Comparison of ENCODE assay signal across 21 cellular contexts in genomic region chr20:50528129-50528528, GRCh38.
"Had no signal": no experiment of that assay in that cellular context is flagged by ENCODE, and none has a peak within 500 bp of the region (broad histone marks: within the 10 kb centered on the region; RNA-seq: fewer than 3 reads in every experiment).

No MANE protein-coding gene starts in this region.

- H3K4me3 Mint-ChIP-seq: activated naive CD4-positive, alpha-beta T cell treated with anti-CD3 and anti-CD28 coated beads for 36 hours; nephron progenitor cell; T-helper 17 cell had no signal

- FAIRE-seq: astrocyte, bronchial epithelial cell, endometrium had no signal

- DNase-seq: activated CD4-positive, alpha-beta T cell treated with anti-CD3 and anti-CD28 coated beads, Interleukin-2, amount 50 U/mL, for 4 hours; activated CD4-positive, CD25-positive, alpha-beta regulatory T cell treated with anti-CD3 and anti-CD28 coated beads, Interleukin-2, amount 50 U/mL, for 72 hours; activated naive CD4-positive, alpha-beta T cell treated with anti-CD3 and anti-CD28 coated beads for 36 hours; activated T-cell treated with anti-CD3 and anti-CD28 coated beads for 4 hours; cerebellar nuclear complex; cortex of kidney; left cardiac atrium; nephron progenitor cell; retina; stimulated activated CD4-positive, alpha-beta T cell treated with anti-CD3 and anti-CD28 coated beads, Interleukin-1b, Interleukin-23, amount 100 ng/mL, for 48 hours; stimulated activated CD8-positive, alpha-beta memory T cell treated with anti-CD3 and anti-CD28 coated beads, Interleukin-4, amount 100 ng/mL, for 48 hours; T-helper 17 cell; trophoblast cell had no signal

- ATAC-seq: left cardiac atrium, T-helper 17 cell had no signal

- H3K4me3 ChIP-seq: hepatocyte, lung, suprapubic skin had no signal

- H3K4me2 ChIP-seq: hepatocyte had no signal

- H2AFZ ChIP-seq: hepatocyte had no signal

- H3K27ac Mint-ChIP-seq: activated naive CD4-positive, alpha-beta T cell treated with anti-CD3 and anti-CD28 coated beads for 36 hours; nephron progenitor cell; T-helper 17 cell had no signal

- H3K9me3 ChIP-seq: suprapubic skin had no signal

- H3K36me3 ChIP-seq: suprapubic skin had no signal

- H3K27me3 ChIP-seq: hepatocyte, suprapubic skin had no signal

- H3K27ac ChIP-seq: hepatocyte, suprapubic skin, VCaP had no signal

- H3K9me3 Mint-ChIP-seq: activated naive CD4-positive, alpha-beta T cell treated with anti-CD3 and anti-CD28 coated beads for 36 hours; nephron progenitor cell; stimulated activated naive CD8-positive, alpha-beta T cell treated with anti-CD3 and anti-CD28 coated beads, Interleukin-15, Interleukin-2, amounts not matched to agents 100 ng/mL and 50 ng/mL, for 24 hours had no signal
